8 cellular contexts compared by ENCODE assay signal in the genomic region with DNA sequence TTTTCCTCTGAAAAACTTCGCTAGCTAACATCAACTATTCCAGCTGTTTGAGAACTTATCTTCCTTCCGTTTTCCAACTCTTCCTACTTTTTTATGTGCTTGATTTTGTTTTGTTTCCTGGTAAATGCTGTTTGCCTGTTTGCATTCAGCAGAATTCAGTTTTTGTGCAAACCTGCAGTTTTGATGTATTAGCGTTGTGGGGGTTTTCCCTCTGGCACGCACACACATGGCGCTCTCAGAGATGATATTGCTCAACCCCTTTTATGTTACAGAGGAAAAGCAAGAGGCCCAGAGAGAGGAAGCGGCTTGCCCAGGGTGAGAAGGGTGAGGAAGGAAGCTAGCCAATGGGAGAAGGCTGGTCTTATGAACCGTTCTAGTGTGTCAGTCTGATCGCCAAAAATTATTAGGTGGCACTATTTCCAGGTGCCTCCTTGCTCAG.
DNase-seq lines count a peak whose midpoint lies in the region; ATAC-seq and TF ChIP-seq lines count a peak whose summit lies in the region.

No MANE protein-coding gene starts in this region.

- TF ChIP-seq CTCF in nephron (IDR thresholded peaks at IDR 0.05; ENCODE audit: unreplicated experiment in 3 of 3) (no peak), tibial artery (IDR thresholded peaks at IDR 0.05) (no peak)

- intact Hi-C loops in tibial artery (cut with DNase I; ENCODE audit: low total_unique reads), result no loop called here

- H3K9me3 ChIP-seq in tibial artery, result no peaks in the 10 kb centered on the region

- H3K4me1 Mint-ChIP-seq in nephron, result peaks cover 23% of the 10 kb centered on the region

- H3K27me3 Mint-ChIP-seq in nephron (ENCODE audit: low read depth), result no peaks in the 10 kb centered on the region

- no peaks in the 10 kb centered on the region for H3K36me3 ChIP-seq in tibial artery

- peak overlapping the region; percentile 87 to 96 (median 92) for H3K27ac Mint-ChIP-seq in nephron

- peak overlapping the region; percentile 52 to 54 for H3K27ac ChIP-seq in tibial artery

- peaks cover 20% of the 10 kb centered on the region for H3K36me3 Mint-ChIP-seq in nephron (ENCODE audit: low read depth)

- H3K9me3 Mint-ChIP-seq in nephron, result no peaks in the 10 kb centered on the region

- peaks cover 0 to 4% (median 2%) of the 10 kb centered on the region in 4 donors for H3K4me1 ChIP-seq in tibial artery

- peak overlapping the region; percentile 96 to 100 (median 99) for H3K4me3 Mint-ChIP-seq in nephron

- DNase-seq in NOMO-1 treated with dmso at 0.1 percent for 144 hours (lab: John Stamatoyannopoulos, UW; ENCODE audit: unreplicated experiment) (peak; percentile 93), activated T-cell treated with anti-CD3 and anti-CD28 coated beads for 24 hours (ENCODE audit: low read depth) (peak; percentile 60), fibroblast of peridontal ligament (ENCODE audit: extremely low read depth) (peak; percentile 81), tibial artery (peak; percentile 46 to 64), NCI-H2171 (lab: John Stamatoyannopoulos, UW) (no peak)

- ATAC-seq in GM18502 (IDR thresholded peaks at IDR 0.05; ENCODE audit: poor library complexity, unreplicated experiment) (peak; percentile 53), HG02943 (IDR thresholded peaks at IDR 0.05; ENCODE audit: low read depth, unreplicated experiment) (peak; percentile 38)

- peak overlapping the region; percentile 61 to 63 for H3K4me3 ChIP-seq in tibial artery

- H3K27me3 ChIP-seq in tibial artery, result no peaks in the 10 kb centered on the region
